In genomic region chr3:151874084-151874483, GRCh38 we compare ENCODE assay signal across 6 cellular contexts. TPM values are rescaled to one million over a fixed set of nuclear protein-coding genes. Genes with fewer than 3 reads are reported as not detected.
"Had no signal": no experiment of that assay in that cellular context is flagged by ENCODE, and none has a peak within 500 bp of the region (broad histone marks: within the 10 kb centered on the region; RNA-seq: fewer than 3 reads in every experiment).

No MANE protein-coding gene starts in this region.

RNA-seq across cellular contexts. Expression of gene SUCNR1, which starts 0.6 kb away (rescaled TPM):
- total RNA-seq: activated CD4-positive, alpha-beta memory T cell treated with anti-CD3 and anti-CD28 coated beads for 36 hours; activated CD4-positive, alpha-beta T cell treated with anti-CD3 and anti-CD28 coated beads, Interleukin-2, amount 10 ng/mL, durations not matched to agents 7 days and 5 days; activated naive CD4-positive, alpha-beta T cell treated with anti-CD3 and anti-CD28 coated beads, Interleukin-2, amount 50 U/mL, for 72 hours; activated T-cell treated with anti-CD3 and anti-CD28 coated beads, Interleukin-2, amount 50 U/mL, for 4 hours; bronchial epithelial cell; T-helper 1 cell treated with Interleukin-12 subunit alpha and Interleukin-12 subunit beta and Interleukin-4 antibody, amounts not matched to agents 30 ng/mL and 1 ng/mL, for 36 hours had no signal
